16 cellular contexts compared by ENCODE assay signal in genomic region chr20:57431539-57431835, GRCh38. TPM values are rescaled to one million over a fixed set of nuclear protein-coding genes. Genes with fewer than 3 reads are reported as not detected.
DNase-seq lines count a peak whose midpoint lies in the region; ATAC-seq and TF ChIP-seq lines count a peak whose summit lies in the region.
"Had no signal": no experiment of that assay in that cellular context is flagged by ENCODE, and none has a peak within 500 bp of the region (broad histone marks: within the 10 kb centered on the region; RNA-seq: fewer than 3 reads in every experiment).

No MANE protein-coding gene starts in this region.

- H3K36me3 Mint-ChIP-seq in activated naive CD4-positive, alpha-beta T cell treated with anti-CD3 and anti-CD28 coated beads, Interleukin-2, amount 50 U/mL, for 24 hours: no peaks in the 10 kb centered on the region
- H3K36me3 Mint-ChIP-seq in CD14-positive monocyte (peaks cover 5 to 6% of the 10 kb centered on the region in 2 donors), T-cell (no peaks in the 10 kb centered on the region), naive B cell (no peaks in the 10 kb centered on the region), chondrocyte (ENCODE audit: low read depth) (no peaks in the 10 kb centered on the region)

- CTCF ChIA-PET in T-cell (lab: Charles Lee): interaction anchor here (0.5 to 1.0 kb wide), 5 partner anchors 34 to 1726 kb away, joined by 3 read pairs; no protein-coding TSS in a partner anchor

- no peak for DNase-seq in activated naive CD4-positive, alpha-beta T cell (lab: John Stamatoyannopoulos, UW)
- DNase-seq in CD14-positive monocyte (ENCODE audit: low spot score) (no peak), T-cell (no peak), naive B cell (no peak), chondrocyte (ENCODE audit: low spot score) (no peak), NCI-H2029 (lab: John Stamatoyannopoulos, UW) (no peak)
- DNase-seq: GDM1, KG1, NCI-H1436, NCI-H2029 treated with DMSO at 0.1 percent for 48 hours, NCI-H2171 treated with DMSO at 0.1 percent for 48 hours, NCI-H446 treated with DMSO at 0.1 percent for 48 hours, RPMI8226 had no signal

- peak overlapping the region; percentile 20 for H3K4me3 Mint-ChIP-seq in activated naive CD4-positive, alpha-beta T cell treated with anti-CD3 and anti-CD28 coated beads, Interleukin-2, amount 50 U/mL, for 24 hours
- H3K4me3 Mint-ChIP-seq in CD14-positive monocyte (peak overlapping the region in 1 of 2 donors; percentile 64), T-cell (peak overlapping the region in 1 of 3 donors; percentile 81), naive B cell (peak overlapping the region in 5 of 8 donors; percentile 40 to 78 (median 60)), chondrocyte (ENCODE audit: unreplicated experiment) (no peak overlapping the region)

- ATAC-seq in T-cell (replicated peaks in 1 of 4): no peak
- no peak for ATAC-seq in naive B cell (ENCODE audit: low read depth in 2 of 2)
- ATAC-seq in GM19023 (IDR thresholded peaks at IDR 0.05; ENCODE audit: unreplicated experiment): no peak
- ATAC-seq: GM12878 had no signal

- intact Hi-C loops in CD14-positive monocyte (cut with micrococcal nuclease): loop anchor here (2.0 to 5.0 kb wide), 3 partner anchors 39 to 196 kb away; partner anchors contain the start of gene RBM38 (in 2 of the 2)

- no peaks in the 10 kb centered on the region for H3K9me3 Mint-ChIP-seq in activated naive CD4-positive, alpha-beta T cell treated with anti-CD3 and anti-CD28 coated beads, Interleukin-2, amount 50 U/mL, for 24 hours
- H3K9me3 Mint-ChIP-seq in CD14-positive monocyte (peaks cover 0 to 10% (median 0%) of the 10 kb centered on the region in 7 donors), T-cell (no peaks in the 10 kb centered on the region), naive B cell (peaks cover 0 to 2% (median 0%) of the 10 kb centered on the region in 7 donors), chondrocyte (ENCODE audit: low read depth) (no peaks in the 10 kb centered on the region)

- H3K27ac Mint-ChIP-seq in activated naive CD4-positive, alpha-beta T cell treated with anti-CD3 and anti-CD28 coated beads, Interleukin-2, amount 50 U/mL, for 24 hours: peak overlapping the region; percentile 74
- H3K27ac Mint-ChIP-seq in CD14-positive monocyte (peak overlapping the region; percentile 95 to 99 (median 97)), T-cell (peak overlapping the region; percentile 55 to 67), naive B cell (peak overlapping the region in 3 of 6 donors; percentile 1 to 83 (median 30)), chondrocyte (ENCODE audit: unreplicated experiment) (no peak overlapping the region)

- H3K27me3 Mint-ChIP-seq in activated naive CD4-positive, alpha-beta T cell treated with anti-CD3 and anti-CD28 coated beads, Interleukin-2, amount 50 U/mL, for 24 hours: no peaks in the 10 kb centered on the region
- H3K27me3 Mint-ChIP-seq in CD14-positive monocyte (ENCODE audit: low read depth in 3 of 3) (peaks cover 0 to 5% (median 2%) of the 10 kb centered on the region in 3 donors), T-cell (no peaks in the 10 kb centered on the region), naive B cell (no peaks in the 10 kb centered on the region), chondrocyte (ENCODE audit: low read depth) (peaks cover 4% of the 10 kb centered on the region)

- POLR2A ChIA-PET in T-cell (lab: Charles Lee): no interaction called here

- TF ChIP-seq CTCF in CD14-positive monocyte (IDR thresholded peaks at IDR 0.05) (no peak), chondrocyte (IDR thresholded peaks at IDR 0.05) (no peak)

- peaks cover 71% of the 10 kb centered on the region for H3K4me1 Mint-ChIP-seq in activated naive CD4-positive, alpha-beta T cell treated with anti-CD3 and anti-CD28 coated beads, Interleukin-2, amount 50 U/mL, for 24 hours
- H3K4me1 Mint-ChIP-seq in CD14-positive monocyte (peaks cover 90% of the 10 kb centered on the region), T-cell (peaks cover 71 to 79% (median 77%) of the 10 kb centered on the region in 3 donors), naive B cell (peaks cover 62 to 99% (median 89%) of the 10 kb centered on the region in 3 donors), chondrocyte (ENCODE audit: low read depth) (peaks cover 18% of the 10 kb centered on the region)

RNA-seq across cellular contexts. Expression of gene RBM38, which starts 40.3 kb away (rescaled TPM):
- polyA plus RNA-seq in CD14-positive monocyte (10 to 100 TPM in 1 of 2 donors, 1 to 10 TPM in 1; 7.5 to 17.8 TPM), naive B cell (ENCODE audit: low read depth in 6 of 6) (100 to 1,000 TPM in 5 of 6 donors, 10 to 100 TPM in 1; 80.1 to 189 (median 157) TPM)
- total RNA-seq in T-cell (100 to 1,000 TPM; 111 to 271 (median 124) TPM), chondrocyte (10.8 to 12.0 TPM (median 11.2 TPM) in 3 replicates)
